In genomic region chr20:51366155-51366886, GRCh38 we compare ENCODE assay signal across 9 cellular contexts.
DNase-seq lines count a peak whose midpoint lies in the region; ATAC-seq and TF ChIP-seq lines count a peak whose summit lies in the region.
"Had no signal": no experiment of that assay in that cellular context is flagged by ENCODE, and none has a peak within 500 bp of the region (broad histone marks: within the 10 kb centered on the region; RNA-seq: fewer than 3 reads in every experiment).

No MANE protein-coding gene starts in this region.

- intact Hi-C loops in posterior vena cava (cut with DNase I), result no loop called here

- no peak overlapping the region for H3K27ac Mint-ChIP-seq in progenitor cell of endocrine pancreas
- H3K27ac Mint-ChIP-seq in activated T-cell treated with anti-CD3 and anti-CD28 coated beads, Interleukin-2, amount 50 U/mL, for 72 hours, result no peak overlapping the region

- H3K9me3 Mint-ChIP-seq in progenitor cell of endocrine pancreas (ENCODE audit: low read depth), result peaks cover 11% of the 10 kb centered on the region
- H3K9me3 Mint-ChIP-seq in activated T-cell treated with anti-CD3 and anti-CD28 coated beads, Interleukin-2, amount 50 U/mL, for 72 hours, result peaks cover 2 to 5% of the 10 kb centered on the region in 2 donors

- peaks cover 1% of the 10 kb centered on the region for H3K36me3 Mint-ChIP-seq in progenitor cell of endocrine pancreas (ENCODE audit: insufficient read depth)
- H3K36me3 Mint-ChIP-seq in activated T-cell treated with anti-CD3 and anti-CD28 coated beads, Interleukin-2, amount 50 U/mL, for 72 hours (ENCODE audit: insufficient read depth in 2 of 2), result peaks cover 3 to 6% of the 10 kb centered on the region in 2 donors

- DNase-seq in Caki2 (ENCODE audit: low read depth) (peak; percentile 93), SK-MEL-5 (ENCODE audit: low read depth, low spot score) (peak; percentile 27), fibroblast of the aortic adventitia (ENCODE audit: low read depth) (peak; percentile 99), posterior vena cava (ENCODE audit: low spot score) (peak; percentile 98), WERI-Rb-1 (no peak), progenitor cell of endocrine pancreas (ENCODE audit: low spot score, unreplicated experiment) (no peak), NCI-H2227 (lab: John Stamatoyannopoulos, UW; ENCODE audit: unreplicated experiment) (no peak)
- DNase-seq in activated T-cell treated with anti-CD3 and anti-CD28 coated beads, Interleukin-2, amount 50 U/mL, for 72 hours, result no peak
- DNase-seq: stimulated activated CD4-positive, alpha-beta T cell treated with anti-CD3 and anti-CD28 coated beads, Interleukin-4, amount 100 ng/mL, for 4 hours had no signal

- H3K4me3 ChIP-seq in fibroblast of the aortic adventitia (ENCODE audit: low read depth, low read length) (no peak overlapping the region), WERI-Rb-1 (ENCODE audit: low read depth, low read length) (no peak overlapping the region)

- H3K27ac ChIP-seq in WERI-Rb-1, result no peak overlapping the region

- H3K27me3 ChIP-seq in WERI-Rb-1 (ENCODE audit: insufficient read depth, low read depth, severe bottlenecking), result peaks cover 85% of the 10 kb centered on the region

- no peaks in the 10 kb centered on the region for H3K4me1 Mint-ChIP-seq in progenitor cell of endocrine pancreas (ENCODE audit: low read depth)
- peaks cover 9% of the 10 kb centered on the region for H3K4me1 Mint-ChIP-seq in activated T-cell treated with anti-CD3 and anti-CD28 coated beads, Interleukin-2, amount 50 U/mL, for 72 hours (ENCODE audit: low read depth)

- in situ Hi-C loops in Caki2 (cut with HindIII; ENCODE audit: low pct_unique_long_range_greater_than_20kb, low sequenced_read_pairs), result no loop called here
- in situ Hi-C loops in SK-MEL-5 (cut with HindIII; ENCODE audit: low pct_unique_long_range_greater_than_20kb, low sequenced_read_pairs), result no loop called here

- no peak for ATAC-seq in activated T-cell treated with anti-CD3 and anti-CD28 coated beads, Interleukin-2, amount 50 U/mL, for 72 hours (replicated peaks in 1 of 2)

- no peak overlapping the region for H3K4me3 Mint-ChIP-seq in progenitor cell of endocrine pancreas (ENCODE audit: low read depth)
- no peak overlapping the region for H3K4me3 Mint-ChIP-seq in activated T-cell treated with anti-CD3 and anti-CD28 coated beads, Interleukin-2, amount 50 U/mL, for 72 hours

- peaks cover 8% of the 10 kb centered on the region for H3K9me3 ChIP-seq in WERI-Rb-1 (ENCODE audit: severe bottlenecking)

- peaks cover 16% of the 10 kb centered on the region for H3K27me3 Mint-ChIP-seq in progenitor cell of endocrine pancreas
- peaks cover 6% of the 10 kb centered on the region for H3K27me3 Mint-ChIP-seq in activated T-cell treated with anti-CD3 and anti-CD28 coated beads, Interleukin-2, amount 50 U/mL, for 72 hours (ENCODE audit: low read depth)

- H3K36me3 ChIP-seq in WERI-Rb-1, result no peaks in the 10 kb centered on the region

- TF ChIP-seq CTCF in fibroblast of the aortic adventitia (IDR thresholded peaks at IDR 0.05; ENCODE audit: insufficient read depth, low read length) (no peak), WERI-Rb-1 (IDR thresholded peaks at IDR 0.05; ENCODE audit: low read depth, low read length) (no peak), progenitor cell of endocrine pancreas (IDR thresholded peaks at IDR 0.05; ENCODE audit: unreplicated experiment) (no peak)

Comparison
In these comparisons a context has a peak if more than half of its experiments do, and no peak if none do; other contexts are left out.
1. DNase-seq: peak in Caki2 (single experiment), SK-MEL-5 (single experiment), fibroblast of the aortic adventitia (single experiment) and posterior vena cava (single experiment); none in WERI-Rb-1 (single experiment), progenitor cell of endocrine pancreas (single experiment), activated T-cell treated with anti-CD3 and anti-CD28 coated beads, Interleukin-2, amount 50 U/mL, for 72 hours (0 of 2) and NCI-H2227 (single experiment).